8 cellular contexts compared by ENCODE assay signal in the genomic region with DNA sequence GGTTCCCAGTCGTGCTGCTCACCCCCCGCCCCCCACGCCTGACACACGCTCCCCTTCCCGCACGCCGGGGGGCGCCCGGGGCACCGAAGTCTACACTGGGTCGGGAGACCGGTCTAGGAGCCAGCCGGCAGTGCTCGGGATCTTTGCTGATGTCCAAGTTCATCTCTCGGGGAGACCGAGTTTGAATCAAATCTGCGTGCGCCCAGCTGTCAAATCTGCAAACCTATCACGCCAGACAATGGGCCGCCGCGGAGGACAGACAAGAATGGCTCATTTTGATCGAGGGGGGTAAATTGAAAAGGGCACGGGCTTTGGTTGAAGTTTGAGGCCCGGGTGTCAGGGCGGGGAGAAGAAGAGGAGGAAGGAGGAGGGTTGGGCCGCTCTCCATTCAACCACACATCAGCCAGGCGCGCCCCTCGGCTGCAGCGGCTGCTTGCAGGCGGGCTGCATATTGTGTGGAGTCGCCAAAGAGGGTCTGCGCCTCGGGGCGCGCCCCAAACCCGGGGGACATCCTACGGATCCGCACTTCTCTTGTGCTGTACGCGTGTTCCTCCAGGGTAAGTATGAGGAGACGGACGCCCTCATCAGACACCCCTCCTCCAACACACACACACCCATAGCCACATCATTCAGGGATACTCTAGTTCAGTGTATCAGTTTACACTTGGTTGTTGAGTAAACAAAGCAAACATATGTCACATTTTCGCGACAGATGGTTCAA. TPM values are rescaled to one million over a fixed set of nuclear protein-coding genes. Genes with fewer than 3 reads are reported as not detected.
DNase-seq lines count a peak whose midpoint lies in the region; ATAC-seq, FAIRE-seq and TF ChIP-seq lines count a peak whose summit lies in the region.

No MANE protein-coding gene starts in this region.

- no peaks in the 10 kb centered on the region for H3K9me3 Mint-ChIP-seq in natural killer cell treated with Interleukin-12 subunit alpha and Interleukin-12 subunit beta and Interleukin-15 and Interleukin-18, amount 100 ng/mL, for 72 hours

- no peaks in the 10 kb centered on the region for H3K9me3 ChIP-seq in neuronal stem cell (replicated peaks in 1 of 2; ENCODE audit: control insufficient read depth in 2 of 2, insufficient read depth in 1 of 2, low read depth in 1 of 2, low read length in 2 of 2)

- H3K27me3 Mint-ChIP-seq in natural killer cell treated with Interleukin-12 subunit alpha and Interleukin-12 subunit beta and Interleukin-15 and Interleukin-18, amount 100 ng/mL, for 72 hours: peaks cover 25 to 52% of the 10 kb centered on the region in 2 donors

- H4K91ac ChIP-seq in neuronal stem cell (ENCODE audit: low read depth, low read length, poor library complexity): no peak overlapping the region

- peaks cover 7 to 11% of the 10 kb centered on the region in 2 donors for H3K4me1 ChIP-seq in neuronal stem cell (ENCODE audit: control insufficient read depth in 2 of 2, insufficient read depth in 1 of 2, low read depth in 1 of 2, low read length in 2 of 2)

- H3K18ac ChIP-seq in neuronal stem cell (ENCODE audit: low read length): no peak overlapping the region

- no peak overlapping the region for H4K8ac ChIP-seq in neuronal stem cell (ENCODE audit: low read depth, low read length)

- no peak overlapping the region for H3K4ac ChIP-seq in neuronal stem cell (ENCODE audit: low read length)

- DNase-seq in BJ (ENCODE audit: low read depth) (no peak), NCI-H1092 treated with DMSO at 0.1 percent for 48 hours (lab: John Stamatoyannopoulos, UW) (peak; percentile 50), epithelial cell of proximal tubule (ENCODE audit: low read depth) (no peak), neuronal stem cell (ENCODE audit: low spot score) (peak; percentile 41), GM12891 (ENCODE audit: insufficient read length, low spot score) (no peak)
- no peak for DNase-seq in natural killer cell treated with Interleukin-12 subunit alpha and Interleukin-12 subunit beta and Interleukin-15 and Interleukin-18, amount 100 ng/mL, for 72 hours (ENCODE audit: low spot score)
- no peak for DNase-seq in stimulated activated CD4-positive, alpha-beta T cell treated with anti-CD3 and anti-CD28 coated beads, Interleukin-2, amount 100 ng/mL, for 48 hours

- peak overlapping the region; percentile 96 for H2AFZ ChIP-seq in neuronal stem cell (ENCODE audit: low read length)

- no peak for TF ChIP-seq POLR2A in GM12891 (IDR thresholded peaks at IDR 0.05; ENCODE audit: low read depth, low read length)

- H2BK12ac ChIP-seq in neuronal stem cell (ENCODE audit: low read length): no peak overlapping the region

- H3K4me3 ChIP-seq in BJ (ENCODE audit: low read depth, low read length) (peak overlapping the region; percentile 60), epithelial cell of proximal tubule (ENCODE audit: low read depth, low read length) (peak overlapping the region; percentile 72), neuronal stem cell (ENCODE audit: low read length in 2 of 2) (peak overlapping the region; percentile 83 to 88)

- CTCF ChIA-PET in BJ (lab: Yijun Ruan, JAX): interaction anchor here (1.0 to 1.9 kb wide), 3 partner anchors 11 to 445 kb away, joined by 3 to 5 read pairs (median 4); no protein-coding TSS in a partner anchor

- H3K4me3 Mint-ChIP-seq in natural killer cell treated with Interleukin-12 subunit alpha and Interleukin-12 subunit beta and Interleukin-15 and Interleukin-18, amount 100 ng/mL, for 72 hours: no peak overlapping the region

- WGBS in neuronal stem cell (ENCODE audit: extremely low coverage in 2 of 2, insufficient read length in 2 of 2, insufficient replicate concordance in 1 of 2), 2 donors: no CpG with 5 or more reads among the region's 46 CpGs

- H2BK15ac ChIP-seq in neuronal stem cell (ENCODE audit: low read length): no peak overlapping the region

- no peak overlapping the region for H2AK5ac ChIP-seq in neuronal stem cell (ENCODE audit: low read depth, low read length)

- H3K27me3 ChIP-seq in BJ (ENCODE audit: control insufficient read depth, insufficient read depth, low read length) (peaks cover 8% of the 10 kb centered on the region), neuronal stem cell (ENCODE audit: control insufficient read depth in 3 of 3, insufficient read depth in 3 of 3, low read depth in 1 of 3, low read length in 3 of 3) (peaks cover 0 to 57% (median 8%) of the 10 kb centered on the region in 3 experiments)

- H3K36me3 ChIP-seq in BJ (ENCODE audit: control insufficient read depth, insufficient read depth, low read length): no peaks in the 10 kb centered on the region
- H3K36me3 ChIP-seq in neuronal stem cell (replicated peaks in 1 of 2; ENCODE audit: control insufficient read depth in 2 of 2, insufficient read depth in 2 of 2, low read length in 2 of 2): peaks cover 0 to 16% of the 10 kb centered on the region in 2 donors

- H3K4me1 Mint-ChIP-seq in natural killer cell treated with Interleukin-12 subunit alpha and Interleukin-12 subunit beta and Interleukin-15 and Interleukin-18, amount 100 ng/mL, for 72 hours (ENCODE audit: low read depth in 2 of 2): peaks cover 0 to 5% of the 10 kb centered on the region in 2 donors

- ATAC-seq in GM21381 (IDR thresholded peaks at IDR 0.05; ENCODE audit: unreplicated experiment): no peak
- no peak for ATAC-seq in natural killer cell treated with Interleukin-12 subunit alpha and Interleukin-12 subunit beta and Interleukin-15 and Interleukin-18, amount 100 ng/mL, for 72 hours

- POLR2A ChIA-PET in BJ (lab: Charles Lee): no interaction called here

- no peak overlapping the region for H2BK120ac ChIP-seq in neuronal stem cell (ENCODE audit: low read depth, low read length)

- no peak overlapping the region for H3K23ac ChIP-seq in neuronal stem cell (ENCODE audit: low read depth, low read length, poor library complexity)

- no peak overlapping the region for H3K9ac ChIP-seq in neuronal stem cell (ENCODE audit: low read depth, low read length, poor library complexity)

- H3K27ac Mint-ChIP-seq in natural killer cell treated with Interleukin-12 subunit alpha and Interleukin-12 subunit beta and Interleukin-15 and Interleukin-18, amount 100 ng/mL, for 72 hours: no peak overlapping the region

- H3K4me2 ChIP-seq in neuronal stem cell (ENCODE audit: insufficient read depth, low read length, poor library complexity, severe bottlenecking): peak overlapping the region; percentile 100

- no peaks in the 10 kb centered on the region for H3K79me1 ChIP-seq in neuronal stem cell (ENCODE audit: low read depth, low read length)

- H3K14ac ChIP-seq in neuronal stem cell (ENCODE audit: low read length): no peak overlapping the region

- no peak overlapping the region for H2BK5ac ChIP-seq in neuronal stem cell (ENCODE audit: low read length)

- FAIRE-seq in GM12891 (lab: Jason Lieb, UNC): no peak

- TF ChIP-seq CTCF in BJ (IDR thresholded peaks at IDR 0.05; ENCODE audit: insufficient read depth, low read depth, low read length) (peak; percentile 29; the same call in 1 of the 2 replicates), epithelial cell of proximal tubule (conservative IDR thresholded peaks at IDR 0.05; ENCODE audit: low read depth, low read length) (peak; percentile 22)

- no peak overlapping the region for H3K27ac ChIP-seq in neuronal stem cell (replicated peaks; ENCODE audit: low read length)

- H3K36me3 Mint-ChIP-seq in natural killer cell treated with Interleukin-12 subunit alpha and Interleukin-12 subunit beta and Interleukin-15 and Interleukin-18, amount 100 ng/mL, for 72 hours: peaks cover 11% of the 10 kb centered on the region

TF ChIP-seq in GM12891, 5 proteins besides CTCF, POLR2A, EP300 and RAD21:
- TF ChIP-seq TAF1 (IDR thresholded peaks at IDR 0.05; ENCODE audit: low read depth, low read length) (no peak), PAX5 (IDR thresholded peaks at IDR 0.05; ENCODE audit: insufficient read depth, low read length, severe bottlenecking) (no peak), POLR2AphosphoS5 (IDR thresholded peaks at IDR 0.05; ENCODE audit: low read depth, low read length) (no peak), SPI1 (IDR thresholded peaks at IDR 0.05; ENCODE audit: low read depth, low read length) (no peak), POU2F2 (IDR thresholded peaks at IDR 0.05; ENCODE audit: low read depth, low read length) (no peak)
TF ChIP-seq in GM12891: peak in this region for 0.

RNA-seq across cellular contexts. Expression of gene GFRA1, which starts 1.3 kb away (rescaled TPM):
- 25.9 and 41.6 TPM in 2 replicates for polyA plus RNA-seq in BJ (2011; rRNA removed)
- 16.5 and 16.9 TPM in 2 replicates for polyA minus RNA-seq in BJ (2011; rRNA and poly(A)+ RNA removed)
- 10.6 and 42.7 TPM in 2 replicates for total RNA-seq in epithelial cell of proximal tubule
- 2.8 TPM for polyA plus RNA-seq in neuronal stem cell (2013, experiment 1 of 2)
- 2.8 TPM for polyA plus RNA-seq in neuronal stem cell (2013, experiment 2 of 2)
- 0.01 TPM for polyA plus RNA-seq in GM12891 (2012; ENCODE audit: low read depth, missing spikeins)
- total RNA-seq in natural killer cell treated with Interleukin-12 subunit alpha and Interleukin-12 subunit beta and Interleukin-15 and Interleukin-18, amount 100 ng/mL, for 72 hours: not detected

RNA-seq across cellular contexts. Expression of gene CCDC172, which starts 49.9 kb away (rescaled TPM):
- polyA plus RNA-seq in BJ (2011; rRNA removed): not detected in 2 replicates
- not detected in 2 replicates for polyA minus RNA-seq in BJ (2011; rRNA and poly(A)+ RNA removed)
- total RNA-seq in epithelial cell of proximal tubule: not detected in 2 replicates
- polyA plus RNA-seq in neuronal stem cell (2013, experiment 1 of 2): not detected
- polyA plus RNA-seq in neuronal stem cell (2013, experiment 2 of 2): not detected
- polyA plus RNA-seq in GM12891 (2012; ENCODE audit: low read depth, missing spikeins): not detected
- not detected for total RNA-seq in natural killer cell treated with Interleukin-12 subunit alpha and Interleukin-12 subunit beta and Interleukin-15 and Interleukin-18, amount 100 ng/mL, for 72 hours

Comparison
In these comparisons a context has a peak if more than half of its experiments do, and no peak if none do; other contexts are left out.
1. DNase-seq: peak in NCI-H1092 treated with DMSO at 0.1 percent for 48 hours (single experiment) and neuronal stem cell (single experiment); none in BJ (single experiment), epithelial cell of proximal tubule (single experiment), GM12891 (single experiment), natural killer cell treated with Interleukin-12 subunit alpha and Interleukin-12 subunit beta and Interleukin-15 and Interleukin-18, amount 100 ng/mL, for 72 hours (single experiment) and stimulated activated CD4-positive, alpha-beta T cell treated with anti-CD3 and anti-CD28 coated beads, Interleukin-2, amount 100 ng/mL, for 48 hours (0 of 2).
2. RNA of gene GFRA1, which starts 1.3 kb away (total RNA-seq): 10.6 to 42.7 TPM in epithelial cell of proximal tubule; not detected in natural killer cell treated with Interleukin-12 subunit alpha and Interleukin-12 subunit beta and Interleukin-15 and Interleukin-18, amount 100 ng/mL, for 72 hours; every median in the first group is over 10 times any median in the second.
3. Peak in every context shown above with its lines, with median percentiles within 50 percentile points of each other: H3K4me3 ChIP-seq.